13 cellular contexts compared by ENCODE assay signal in genomic region chr16:88477631-88478030, GRCh38. TPM values are rescaled to one million over a fixed set of nuclear protein-coding genes. Genes with fewer than 3 reads are reported as not detected.
DNase-seq lines count a peak whose midpoint lies in the region; ATAC-seq and TF ChIP-seq lines count a peak whose summit lies in the region.
"Had no signal": no experiment of that assay in that cellular context is flagged by ENCODE, and none has a peak within 500 bp of the region (broad histone marks: within the 10 kb centered on the region; RNA-seq: fewer than 3 reads in every experiment).

No MANE protein-coding gene starts in this region.

- H3K27ac Mint-ChIP-seq in CD8-positive, alpha-beta T cell: peak overlapping the region; percentile 69
- H3K27ac Mint-ChIP-seq in activated T-helper 17 cell treated with anti-CD3 and anti-CD28 coated beads, Interleukin-2, amount 50 U/mL, for 72 hours: peak overlapping the region; percentile 21
- peak overlapping the region; percentile 27 for H3K27ac Mint-ChIP-seq in neural crest cell (ENCODE audit: unreplicated experiment)
- H3K27ac Mint-ChIP-seq in glutamatergic neuron (ENCODE audit: unreplicated experiment): no peak overlapping the region
- H3K27ac Mint-ChIP-seq in endodermal cell: no peak overlapping the region

- peaks cover 65 to 99% (median 98%) of the 10 kb centered on the region in 10 experiments for H3K4me1 ChIP-seq in BLaER1 treated with 17β-estradiol and CSF1 and Interleukin-3, amounts not matched to agents 10 nM and 100 nM
- H3K4me1 ChIP-seq in CD8-positive, alpha-beta T cell (ENCODE audit: insufficient read depth, low read length): peaks cover 44% of the 10 kb centered on the region
- peaks cover 5% of the 10 kb centered on the region for H3K4me1 ChIP-seq in endodermal cell (ENCODE audit: control insufficient read depth, insufficient read depth, low read length)
- H3K4me1 ChIP-seq: suprapubic skin had no signal

- no peaks in the 10 kb centered on the region for H3K27me3 Mint-ChIP-seq in CD8-positive, alpha-beta T cell (ENCODE audit: low read depth)
- no peaks in the 10 kb centered on the region for H3K27me3 Mint-ChIP-seq in activated T-helper 17 cell treated with anti-CD3 and anti-CD28 coated beads, Interleukin-2, amount 50 U/mL, for 72 hours
- H3K27me3 Mint-ChIP-seq in neural crest cell (ENCODE audit: low read depth) (no peaks in the 10 kb centered on the region), glutamatergic neuron (ENCODE audit: unreplicated experiment) (peaks cover 13% of the 10 kb centered on the region), endodermal cell (ENCODE audit: insufficient read depth) (no peaks in the 10 kb centered on the region)

- POLR2A ChIA-PET in CD8-positive, alpha-beta T cell (lab: Charles Lee): no interaction called here

- no peaks in the 10 kb centered on the region for H3K36me3 Mint-ChIP-seq in CD8-positive, alpha-beta T cell
- no peaks in the 10 kb centered on the region for H3K36me3 Mint-ChIP-seq in activated T-helper 17 cell treated with anti-CD3 and anti-CD28 coated beads, Interleukin-2, amount 50 U/mL, for 72 hours (ENCODE audit: low read depth)
- H3K36me3 Mint-ChIP-seq in neural crest cell (ENCODE audit: low read depth) (no peaks in the 10 kb centered on the region), glutamatergic neuron (ENCODE audit: unreplicated experiment) (no peaks in the 10 kb centered on the region), endodermal cell (ENCODE audit: low read depth) (no peaks in the 10 kb centered on the region)

- H3K9me3 ChIP-seq in BLaER1 treated with 17β-estradiol and CSF1 and Interleukin-3, amounts not matched to agents 10 nM and 100 nM (replicated peaks in 1 of 11): no peaks in the 10 kb centered on the region
- H3K9me3 ChIP-seq in CD8-positive, alpha-beta T cell (ENCODE audit: low read length): no peaks in the 10 kb centered on the region
- H3K9me3 ChIP-seq in endodermal cell (ENCODE audit: control insufficient read depth, low read length): no peaks in the 10 kb centered on the region
- H3K9me3 ChIP-seq: suprapubic skin had no signal

- WGBS in endodermal cell (ENCODE audit: insufficient coverage in 1 of 2, insufficient read length in 1 of 2), 2 experiments: 91 to 93% methylated on average over 5 to 6 of the region's 6 CpGs

- H3K27me3 ChIP-seq in BLaER1 treated with 17β-estradiol and CSF1 and Interleukin-3, amounts not matched to agents 10 nM and 100 nM: peaks cover 0 to 11% (median 0%) of the 10 kb centered on the region in 11 experiments; a peak in 3 of 22 replicates
- H3K27me3 ChIP-seq in CD8-positive, alpha-beta T cell (ENCODE audit: insufficient read depth, low read length): no peaks in the 10 kb centered on the region
- H3K27me3 ChIP-seq in endodermal cell (ENCODE audit: control insufficient read depth, insufficient read depth, low read length, poor library complexity, severe bottlenecking): no peaks in the 10 kb centered on the region
- H3K27me3 ChIP-seq: suprapubic skin had no signal

- CTCF ChIA-PET in CD8-positive, alpha-beta T cell (lab: Charles Lee): interaction anchor here (1.0 kb wide), 1 partner anchor 40 kb away, joined by 3 read pairs; no protein-coding TSS in a partner anchor

- intact Hi-C loops in CD8-positive, alpha-beta T cell (cut with DNase I, micrococcal nuclease): no loop called here

- peaks cover 12 to 97% (median 86%) of the 10 kb centered on the region in 11 experiments; a peak in 21 of 22 replicates for H4K20me1 ChIP-seq in BLaER1 treated with 17β-estradiol and CSF1 and Interleukin-3, amounts not matched to agents 10 nM and 100 nM

- H3K9ac ChIP-seq in BLaER1 treated with 17β-estradiol and CSF1 and Interleukin-3, amounts not matched to agents 10 nM and 100 nM: peak overlapping the region in 6 of 11 experiments; percentile 33 to 74 (median 70); a peak in 11 of 22 replicates
- no peak overlapping the region for H3K9ac ChIP-seq in endodermal cell (ENCODE audit: extremely low read depth, low read length, poor library complexity, severe bottlenecking)

- peak overlapping the region in 7 of 11 experiments; percentile 19 to 80 (median 69); a peak in 12 of 22 replicates for H3K27ac ChIP-seq in BLaER1 treated with 17β-estradiol and CSF1 and Interleukin-3, amounts not matched to agents 10 nM and 100 nM
- H3K27ac ChIP-seq in CD8-positive, alpha-beta T cell (ENCODE audit: low read depth, low read length): no peak overlapping the region
- no peak overlapping the region for H3K27ac ChIP-seq in endodermal cell (ENCODE audit: low read depth, low read length)
- H3K27ac ChIP-seq: suprapubic skin had no signal

- ATAC-seq in CD8-positive, alpha-beta T cell: peak; percentile 16
- peak; percentile 53 for ATAC-seq in activated T-helper 17 cell treated with anti-CD3 and anti-CD28 coated beads, Interleukin-2, amount 50 U/mL, for 72 hours (replicated peaks)
- no peak for ATAC-seq in GM19023 (IDR thresholded peaks at IDR 0.05; ENCODE audit: unreplicated experiment)
- ATAC-seq: left ventricle myocardium superior had no signal

- H3K4me1 Mint-ChIP-seq in CD8-positive, alpha-beta T cell (ENCODE audit: low read depth): peaks cover 47% of the 10 kb centered on the region
- H3K4me1 Mint-ChIP-seq in activated T-helper 17 cell treated with anti-CD3 and anti-CD28 coated beads, Interleukin-2, amount 50 U/mL, for 72 hours: peaks cover 22% of the 10 kb centered on the region
- H3K4me1 Mint-ChIP-seq in neural crest cell (peaks cover 5% of the 10 kb centered on the region), glutamatergic neuron (ENCODE audit: low read depth, unreplicated experiment) (peaks cover 18% of the 10 kb centered on the region), endodermal cell (peaks cover 3% of the 10 kb centered on the region)

- H3K36me3 ChIP-seq in BLaER1 treated with 17β-estradiol and CSF1 and Interleukin-3, amounts not matched to agents 10 nM and 100 nM: no peaks in the 10 kb centered on the region
- no peaks in the 10 kb centered on the region for H3K36me3 ChIP-seq in CD8-positive, alpha-beta T cell (ENCODE audit: insufficient read depth, low read length)
- H3K36me3 ChIP-seq in endodermal cell (ENCODE audit: control insufficient read depth, insufficient read depth, low read length): no peaks in the 10 kb centered on the region
- H3K36me3 ChIP-seq: suprapubic skin had no signal

- no peak overlapping the region for H3K4me3 Mint-ChIP-seq in CD8-positive, alpha-beta T cell
- peak overlapping the region; percentile 43 for H3K4me3 Mint-ChIP-seq in activated T-helper 17 cell treated with anti-CD3 and anti-CD28 coated beads, Interleukin-2, amount 50 U/mL, for 72 hours
- no peak overlapping the region for H3K4me3 Mint-ChIP-seq in neural crest cell
- H3K4me3 Mint-ChIP-seq in glutamatergic neuron (ENCODE audit: unreplicated experiment): no peak overlapping the region
- no peak overlapping the region for H3K4me3 Mint-ChIP-seq in endodermal cell

- H3K4me2 ChIP-seq in BLaER1 treated with 17β-estradiol and CSF1 and Interleukin-3, amounts not matched to agents 10 nM and 100 nM: peak overlapping the region; percentile 76 to 99 (median 92); a peak in 21 of 22 replicates

- H3K4me3 ChIP-seq in BLaER1 treated with 17β-estradiol and CSF1 and Interleukin-3, amounts not matched to agents 10 nM and 100 nM: no peak overlapping the region
- no peak overlapping the region for H3K4me3 ChIP-seq in CD8-positive, alpha-beta T cell (ENCODE audit: low read depth, low read length)
- no peak overlapping the region for H3K4me3 ChIP-seq in endodermal cell (ENCODE audit: low read length)
- H3K4me3 ChIP-seq: suprapubic skin had no signal

- H3K9me3 Mint-ChIP-seq in CD8-positive, alpha-beta T cell: no peaks in the 10 kb centered on the region
- H3K9me3 Mint-ChIP-seq in activated T-helper 17 cell treated with anti-CD3 and anti-CD28 coated beads, Interleukin-2, amount 50 U/mL, for 72 hours: no peaks in the 10 kb centered on the region
- no peaks in the 10 kb centered on the region for H3K9me3 Mint-ChIP-seq in neural crest cell
- peaks cover 4% of the 10 kb centered on the region for H3K9me3 Mint-ChIP-seq in glutamatergic neuron (ENCODE audit: unreplicated experiment)
- H3K9me3 Mint-ChIP-seq in endodermal cell: no peaks in the 10 kb centered on the region

- no peak for DNase-seq in CD8-positive, alpha-beta T cell
- no peak for DNase-seq in neural crest cell (ENCODE audit: low read depth, low spot score)
- DNase-seq in glutamatergic neuron: no peak
- DNase-seq in endodermal cell: no peak
- DNase-seq: foreskin melanocyte, GOT3, left ventricle myocardium superior, NCI-H2029 treated with DMSO at 0.1 percent for 48 hours, NCI-H524 treated with DMSO at 0.1 percent for 48 hours had no signal

- no peak for TF ChIP-seq CTCF in CD8-positive, alpha-beta T cell (IDR thresholded peaks at IDR 0.05)
- TF ChIP-seq CTCF in neural crest cell (conservative IDR thresholded peaks at IDR 0.05) (no peak), glutamatergic neuron (IDR thresholded peaks at IDR 0.05; ENCODE audit: partially characterized antibody, unreplicated experiment) (no peak), endodermal cell (conservative IDR thresholded peaks at IDR 0.05) (no peak)

RNA-seq across cellular contexts. Expression of gene ZFPM1, which starts 24.6 kb away (rescaled TPM):
- 10 to 100 TPM; 43.4 to 46.5 TPM for total RNA-seq in CD8-positive, alpha-beta T cell
- 10 to 100 TPM; 12.2 to 22.1 TPM for total RNA-seq in activated T-helper 17 cell treated with anti-CD3 and anti-CD28 coated beads, Interleukin-2, amount 50 U/mL, for 72 hours
- 11.1 and 11.2 TPM in 2 replicates for total RNA-seq in neural crest cell
- 11.1 TPM for total RNA-seq in glutamatergic neuron (ENCODE audit: unreplicated experiment)
- 10 to 100 TPM; 18.1 to 21.5 TPM for total RNA-seq in endodermal cell
- polyA plus RNA-seq in endodermal cell (2013, experiment 1 of 2): 5.6 TPM
- 5.0 TPM for polyA plus RNA-seq in endodermal cell (2013, experiment 2 of 2)

Comparison
In these comparisons a context has a peak if more than half of its experiments do, and no peak if none do; other contexts are left out.
1. H3K27ac ChIP-seq: peak in BLaER1 treated with 17β-estradiol and CSF1 and Interleukin-3, amounts not matched to agents 10 nM and 100 nM (7 of 11); none in CD8-positive, alpha-beta T cell (single experiment) and endodermal cell (single experiment).
2. H3K27ac Mint-ChIP-seq: peak in CD8-positive, alpha-beta T cell (single experiment), activated T-helper 17 cell treated with anti-CD3 and anti-CD28 coated beads, Interleukin-2, amount 50 U/mL, for 72 hours (single experiment) and neural crest cell (single experiment); none in glutamatergic neuron (single experiment) and endodermal cell (single experiment).